Comparison of ENCODE assay signal across 12 cellular contexts in the genomic region with DNA sequence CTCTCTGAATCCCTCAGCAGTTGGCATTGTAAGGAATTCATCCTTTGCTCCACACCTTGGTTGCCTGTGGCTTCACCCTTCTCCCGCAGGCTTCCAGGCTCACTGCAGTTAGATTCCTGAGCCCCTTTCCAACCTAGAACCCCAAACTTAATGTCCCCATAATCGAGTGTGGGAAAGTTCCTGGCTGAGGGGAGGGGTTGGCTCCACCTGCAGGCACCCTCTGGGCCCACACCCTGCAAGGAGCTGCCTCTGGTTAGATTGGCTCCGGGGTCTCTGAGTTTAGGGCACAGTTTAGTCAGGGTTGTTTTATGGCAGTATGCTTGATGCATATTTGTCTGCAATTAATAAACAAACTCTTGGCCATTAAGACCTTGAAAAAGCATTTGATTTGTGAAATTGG.
DNase-seq lines count a peak whose midpoint lies in the region; ATAC-seq and TF ChIP-seq lines count a peak whose summit lies in the region.
"Had no signal": no experiment of that assay in that cellular context is flagged by ENCODE, and none has a peak within 500 bp of the region (broad histone marks: within the 10 kb centered on the region; RNA-seq: fewer than 3 reads in every experiment).

No MANE protein-coding gene starts in this region.

- H3K4me3 ChIP-seq in GM12865 (ENCODE audit: low read depth, low read length) (no peak overlapping the region), Loucy (ENCODE audit: low read length, poor library complexity, severe bottlenecking) (no peak overlapping the region), coronary artery (no peak overlapping the region)
- H3K4me3 ChIP-seq: MG63, suprapubic skin had no signal

- H3K27me3 Mint-ChIP-seq in endothelial cell (ENCODE audit: unreplicated experiment), result peaks cover 2% of the 10 kb centered on the region

- peak; percentile 39 for TF ChIP-seq CTCF in GM12865 (IDR thresholded peaks at IDR 0.05; ENCODE audit: insufficient read depth, low read depth, low read length, missing control alignments)
- TF ChIP-seq CTCF in Loucy (conservative IDR thresholded peaks at IDR 0.05; ENCODE audit: low read length), result peak; percentile 61
- TF ChIP-seq CTCF in coronary artery (IDR thresholded peaks at IDR 0.05), result no peak
- TF ChIP-seq CTCF in endothelial cell (IDR thresholded peaks at IDR 0.05; ENCODE audit: unreplicated experiment), result no peak

- no peak overlapping the region for H3K9ac ChIP-seq in Loucy (ENCODE audit: low read depth, low read length, poor library complexity, severe bottlenecking)

- H4K20me1 ChIP-seq in Loucy (ENCODE audit: insufficient read depth, low read length, poor library complexity, severe bottlenecking), result no peaks in the 10 kb centered on the region

- H3K27ac Mint-ChIP-seq in endothelial cell (ENCODE audit: unreplicated experiment), result no peak overlapping the region

- no peak for ATAC-seq in GM18870 (IDR thresholded peaks at IDR 0.05; ENCODE audit: unreplicated experiment)

- H3K4me2 ChIP-seq in Loucy (ENCODE audit: low read depth, low read length, poor library complexity, severe bottlenecking), result no peak overlapping the region

- H3K27me3 ChIP-seq in Loucy (ENCODE audit: insufficient read depth, low read length, poor library complexity, severe bottlenecking), result no peaks in the 10 kb centered on the region
- H3K27me3 ChIP-seq: MG63, suprapubic skin had no signal

- H3K4me3 Mint-ChIP-seq in endothelial cell (ENCODE audit: unreplicated experiment), result no peak overlapping the region

- no peaks in the 10 kb centered on the region for H3K79me2 ChIP-seq in Loucy (ENCODE audit: insufficient read depth, low read length)

- intact Hi-C loops in posterior vena cava (cut with DNase I), result no loop called here

- H3K27ac ChIP-seq in coronary artery, result peak overlapping the region; percentile 30 to 66
- H3K27ac ChIP-seq: suprapubic skin had no signal

- peaks cover 22% of the 10 kb centered on the region for H3K36me3 Mint-ChIP-seq in endothelial cell (ENCODE audit: low read depth, unreplicated experiment)

- DNase-seq in GM12865 (ENCODE audit: low read depth), result peak; percentile 7
- no peak for DNase-seq in coronary artery (ENCODE audit: low spot score)
- peak; percentile 43 for DNase-seq in posterior vena cava (ENCODE audit: low spot score)
- no peak for DNase-seq in endothelial cell (ENCODE audit: low spot score)
- no peak for DNase-seq in cortex of kidney (lab: John Stamatoyannopoulos, UW)
- DNase-seq: activated CD8-positive, alpha-beta memory T cell treated with anti-CD3 and anti-CD28 coated beads, Interleukin-2, amount 50 U/mL, for 4 hours; anterior cingulate cortex; MG63; posterior cingulate gyrus had no signal

- H3K9me2 ChIP-seq in Loucy (replicated peaks; ENCODE audit: low read depth, low read length), result no peaks in the 10 kb centered on the region

- H3F3A ChIP-seq in Loucy (ENCODE audit: low read depth), result no peaks in the 10 kb centered on the region

- peaks cover 10% of the 10 kb centered on the region for H3K4me1 Mint-ChIP-seq in endothelial cell (ENCODE audit: unreplicated experiment)

- no peaks in the 10 kb centered on the region for H3K4me1 ChIP-seq in Loucy (ENCODE audit: insufficient read depth, low read length, poor library complexity, severe bottlenecking)

- no peaks in the 10 kb centered on the region for H3K9me3 ChIP-seq in Loucy (ENCODE audit: insufficient read depth, low read depth, low read length)
- H3K9me3 ChIP-seq: MG63, suprapubic skin had no signal

- no peak overlapping the region for H2AFZ ChIP-seq in Loucy (ENCODE audit: low read length)

- peaks cover 54% of the 10 kb centered on the region; the same call in 1 of the 2 replicates for H3K36me3 ChIP-seq in Loucy (ENCODE audit: insufficient read depth, low read length)
- H3K36me3 ChIP-seq: suprapubic skin had no signal

- no peaks in the 10 kb centered on the region for H3K9me3 Mint-ChIP-seq in endothelial cell (ENCODE audit: unreplicated experiment)

Comparison
In these comparisons a context has a peak if more than half of its experiments do, and no peak if none do; other contexts are left out.
1. DNase-seq: peak in GM12865 (single experiment) and posterior vena cava (single experiment); none in coronary artery (single experiment), endothelial cell (single experiment) and cortex of kidney (single experiment).
2. CTCF ChIP-seq: peak in GM12865 (single experiment) and Loucy (single experiment); none in coronary artery (single experiment) and endothelial cell (single experiment).